Comparison of ENCODE assay signal across 1 cellular context in the genomic region with DNA sequence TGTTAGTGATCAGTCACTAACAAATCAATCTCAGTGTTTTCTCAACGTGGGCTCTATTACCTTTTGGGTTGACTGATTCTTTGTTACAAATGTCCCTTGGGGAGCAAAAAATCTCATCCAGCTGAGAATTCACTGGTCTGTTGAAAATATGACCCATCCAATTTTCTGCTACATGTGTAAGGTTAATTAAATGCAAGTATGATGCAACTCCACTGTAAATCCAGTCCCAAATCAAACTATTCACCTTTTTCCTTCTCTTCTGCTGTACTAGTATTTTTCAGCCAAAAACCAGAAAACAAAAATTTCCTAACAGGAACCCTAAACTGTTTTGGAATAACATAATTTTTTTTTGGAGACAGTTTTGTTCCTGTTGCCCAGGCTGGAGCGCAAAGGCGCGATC.
TF ChIP-seq lines count a peak whose summit lies in the region.

No MANE protein-coding gene starts in this region.

TF ChIP-seq in GM12878, 131 proteins besides CTCF, POLR2A, EP300 and RAD21:
- TF ChIP-seq MEF2B (IDR thresholded peaks at IDR 0.05; ENCODE audit: partially characterized antibody, poor library complexity, severe bottlenecking) (peak; percentile 39), POU2F2 (IDR thresholded peaks at IDR 0.05; ENCODE audit: borderline replicate concordance, low read depth, low read length) (no peak)
